ENCODE assay signal across 8 cellular contexts in the genomic region with DNA sequence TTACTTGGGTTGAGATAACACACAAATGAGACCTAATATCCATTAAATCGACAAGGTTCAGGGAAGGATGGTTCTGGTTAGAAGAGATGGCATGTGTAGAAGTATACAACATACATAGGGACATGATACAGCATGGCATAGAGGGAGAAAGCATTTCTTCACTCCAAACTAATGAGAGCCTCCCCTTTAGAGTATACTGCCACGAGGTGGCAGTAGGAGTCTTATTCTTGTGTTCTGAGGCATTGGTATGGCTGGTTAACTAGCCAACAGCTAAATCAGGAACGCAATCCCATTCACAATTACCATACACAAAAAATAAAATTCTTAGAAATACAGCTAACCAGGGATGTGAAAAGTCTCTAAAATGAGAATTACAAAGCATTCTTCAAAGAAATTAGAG. TPM values are rescaled to one million over a fixed set of nuclear protein-coding genes. Genes with fewer than 3 reads are reported as not detected.
DNase-seq lines count a peak whose midpoint lies in the region; ATAC-seq and TF ChIP-seq lines count a peak whose summit lies in the region.

No MANE protein-coding gene starts in this region.

- H2BK5ac ChIP-seq in neuronal stem cell (ENCODE audit: low read length): no peak overlapping the region

- no peak overlapping the region for H3K4me3 ChIP-seq in neuronal stem cell (ENCODE audit: low read length in 2 of 2)
- H3K4me3 ChIP-seq in aorta (ENCODE audit: low read length in 2 of 2): no peak overlapping the region

- H3K14ac ChIP-seq in neuronal stem cell (ENCODE audit: low read length): no peak overlapping the region

- no CpG with 5 or more reads among the region's 3 CpGs for WGBS in neuronal stem cell (ENCODE audit: extremely low coverage in 2 of 2, insufficient read length in 2 of 2, insufficient replicate concordance in 1 of 2), 2 donors
- WGBS in aorta, 2 donors: 7 to 14% methylated on average over 3 of the region's 3 CpGs

- DNase-seq in activated CD8-positive, alpha-beta memory T cell treated with anti-CD3 and anti-CD28 coated beads, Interleukin-2, amount 10 ng/mL, durations not matched to agents 7 days and 5 days: peak; percentile 41
- DNase-seq in activated CD8-positive, alpha-beta memory T cell treated with anti-CD3 and anti-CD28 coated beads for 24 hours: no peak
- DNase-seq in effector CD8-positive, alpha-beta T cell (lab: John Stamatoyannopoulos, UW): peak; percentile 2
- DNase-seq in neuronal stem cell (ENCODE audit: low spot score): peak; percentile 0
- DNase-seq in aorta: no peak

- H3K4ac ChIP-seq in neuronal stem cell (ENCODE audit: low read length): no peak overlapping the region

- H2BK12ac ChIP-seq in neuronal stem cell (ENCODE audit: low read length): no peak overlapping the region

- H3K4me1 Mint-ChIP-seq in activated CD8-positive, alpha-beta memory T cell treated with anti-CD3 and anti-CD28 coated beads, Interleukin-2, amount 10 ng/mL, durations not matched to agents 7 days and 5 days: no peaks in the 10 kb centered on the region

- no peak overlapping the region for H2AFZ ChIP-seq in neuronal stem cell (ENCODE audit: low read length)

- no peak overlapping the region for H4K8ac ChIP-seq in neuronal stem cell (ENCODE audit: low read depth, low read length)

- CTCF ChIA-PET in activated CD8-positive, alpha-beta memory T cell treated with anti-CD3 and anti-CD28 coated beads, Interleukin-2, amount 10 ng/mL, durations not matched to agents 7 days and 5 days (lab: Charles Lee): interaction anchor here (1.2 to 1.8 kb wide), 3 partner anchors 11 to 168 kb away, joined by 3 to 8 read pairs (median 6); no protein-coding TSS in a partner anchor

- no peak overlapping the region for H3K18ac ChIP-seq in neuronal stem cell (ENCODE audit: low read length)

- H3K36me3 Mint-ChIP-seq in activated CD8-positive, alpha-beta memory T cell treated with anti-CD3 and anti-CD28 coated beads, Interleukin-2, amount 10 ng/mL, durations not matched to agents 7 days and 5 days: no peaks in the 10 kb centered on the region

- no peaks in the 10 kb centered on the region for H3K9me3 Mint-ChIP-seq in activated CD8-positive, alpha-beta memory T cell treated with anti-CD3 and anti-CD28 coated beads, Interleukin-2, amount 10 ng/mL, durations not matched to agents 7 days and 5 days (ENCODE audit: low read depth)

- H3K23ac ChIP-seq in neuronal stem cell (ENCODE audit: low read depth, low read length, poor library complexity): no peak overlapping the region

- H3K27ac Mint-ChIP-seq in activated CD8-positive, alpha-beta memory T cell treated with anti-CD3 and anti-CD28 coated beads, Interleukin-2, amount 10 ng/mL, durations not matched to agents 7 days and 5 days: no peak overlapping the region

- ATAC-seq in activated CD8-positive, alpha-beta memory T cell treated with anti-CD3 and anti-CD28 coated beads, Interleukin-2, amount 10 ng/mL, durations not matched to agents 7 days and 5 days: no peak
- ATAC-seq in SK-N-SH treated with all-trans-retinoic acid at 6 μM for 48 hours: peak; percentile 76; the same call in 2 of the 3 replicates
- no peak for ATAC-seq in HG02763 (IDR thresholded peaks at IDR 0.05; ENCODE audit: unreplicated experiment)
- ATAC-seq in aorta (ENCODE audit: low FRiP score): no peak

- H2BK120ac ChIP-seq in neuronal stem cell (ENCODE audit: low read depth, low read length): no peak overlapping the region

- no peak overlapping the region for H3K4me2 ChIP-seq in neuronal stem cell (ENCODE audit: insufficient read depth, low read length, poor library complexity, severe bottlenecking)

- no peak overlapping the region for H2BK15ac ChIP-seq in neuronal stem cell (ENCODE audit: low read length)

- H3K27me3 Mint-ChIP-seq in activated CD8-positive, alpha-beta memory T cell treated with anti-CD3 and anti-CD28 coated beads, Interleukin-2, amount 10 ng/mL, durations not matched to agents 7 days and 5 days: peaks cover 16% of the 10 kb centered on the region

- peak; percentile 63 for TF ChIP-seq RAD21 in Ishikawa (IDR thresholded peaks at IDR 0.05; ENCODE audit: low read depth)

- H4K91ac ChIP-seq in neuronal stem cell (ENCODE audit: low read depth, low read length, poor library complexity): no peak overlapping the region

- H3K4me1 ChIP-seq in neuronal stem cell (ENCODE audit: control insufficient read depth in 2 of 2, insufficient read depth in 1 of 2, low read depth in 1 of 2, low read length in 2 of 2): no peaks in the 10 kb centered on the region
- no peaks in the 10 kb centered on the region for H3K4me1 ChIP-seq in aorta (ENCODE audit: control insufficient read depth in 1 of 2, insufficient read depth in 2 of 2, low read length in 2 of 2)

- no peaks in the 10 kb centered on the region for H3K36me3 ChIP-seq in neuronal stem cell (replicated peaks in 1 of 2; ENCODE audit: control insufficient read depth in 2 of 2, insufficient read depth in 2 of 2, low read length in 2 of 2)
- H3K36me3 ChIP-seq in aorta (ENCODE audit: control insufficient read depth in 1 of 2, insufficient read depth in 2 of 2, low read length in 1 of 2): no peaks in the 10 kb centered on the region

- no peaks in the 10 kb centered on the region for H3K9me3 ChIP-seq in neuronal stem cell (replicated peaks in 1 of 2; ENCODE audit: control insufficient read depth in 2 of 2, insufficient read depth in 1 of 2, low read depth in 1 of 2, low read length in 2 of 2)
- H3K9me3 ChIP-seq in aorta (ENCODE audit: control insufficient read depth, low read length): peaks cover 1% of the 10 kb centered on the region

- no peaks in the 10 kb centered on the region for H3K79me1 ChIP-seq in neuronal stem cell (ENCODE audit: low read depth, low read length)

- no peak for TF ChIP-seq EP300 in Ishikawa (IDR thresholded peaks at IDR 0.05; ENCODE audit: borderline replicate concordance)

- no peaks in the 10 kb centered on the region for H3K27me3 ChIP-seq in neuronal stem cell (ENCODE audit: control insufficient read depth in 3 of 3, insufficient read depth in 3 of 3, low read depth in 1 of 3, low read length in 3 of 3)
- H3K27me3 ChIP-seq in aorta (ENCODE audit: control insufficient read depth in 1 of 2, insufficient read depth in 2 of 2, low read length in 1 of 2): no peaks in the 10 kb centered on the region

- no peak overlapping the region for H3K4me3 Mint-ChIP-seq in activated CD8-positive, alpha-beta memory T cell treated with anti-CD3 and anti-CD28 coated beads, Interleukin-2, amount 10 ng/mL, durations not matched to agents 7 days and 5 days

- no peak overlapping the region for H2AK5ac ChIP-seq in neuronal stem cell (ENCODE audit: low read depth, low read length)

- no peak overlapping the region for H3K9ac ChIP-seq in neuronal stem cell (ENCODE audit: low read depth, low read length, poor library complexity)

- no peak overlapping the region for H3K27ac ChIP-seq in neuronal stem cell (replicated peaks; ENCODE audit: low read length)
- no peak overlapping the region for H3K27ac ChIP-seq in aorta (ENCODE audit: low read depth in 1 of 2, low read length in 2 of 2)

- intact Hi-C loops in aorta (cut with DNase I): loop anchor here in 1 of 2 donors (5.0 kb wide), 1 partner anchor 166 kb away; no protein-coding TSS in a partner anchor

TF ChIP-seq in Ishikawa, 13 proteins besides CTCF, POLR2A, EP300 and RAD21 (continues in another document):
- no peak for TF ChIP-seq EGR1 (IDR thresholded peaks at IDR 0.05)
- no peak for TF ChIP-seq FOXM1 (IDR thresholded peaks at IDR 0.05; ENCODE audit: borderline replicate concordance, low read depth)
- TF ChIP-seq, protein P1, sequence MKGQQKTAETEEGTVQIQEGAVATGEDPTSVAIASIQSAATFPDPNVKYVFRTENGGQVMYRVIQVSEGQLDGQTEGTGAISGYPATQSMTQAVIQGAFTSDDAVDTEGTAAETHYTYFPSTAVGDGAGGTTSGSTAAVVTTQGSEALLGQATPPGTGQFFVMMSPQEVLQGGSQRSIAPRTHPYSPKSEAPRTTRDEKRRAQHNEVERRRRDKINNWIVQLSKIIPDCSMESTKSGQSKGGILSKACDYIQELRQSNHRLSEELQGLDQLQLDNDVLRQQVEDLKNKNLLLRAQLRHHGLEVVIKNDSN (IDR thresholded peaks at IDR 0.05): no peak
- TF ChIP-seq ZBTB7A (IDR thresholded peaks at IDR 0.05; ENCODE audit: low read depth): no peak

TF ChIP-seq in SK-N-SH treated with all-trans-retinoic acid at 6 μM for 48 hours, 23 proteins besides CTCF, POLR2A, EP300 and RAD21:
- TF ChIP-seq CSDC2 (CRISPR knock-in tag; IDR thresholded peaks at IDR 0.05) (no peak), RARB (CRISPR knock-in tag; IDR thresholded peaks at IDR 0.05) (no peak)
- TF ChIP-seq, protein P2, sequence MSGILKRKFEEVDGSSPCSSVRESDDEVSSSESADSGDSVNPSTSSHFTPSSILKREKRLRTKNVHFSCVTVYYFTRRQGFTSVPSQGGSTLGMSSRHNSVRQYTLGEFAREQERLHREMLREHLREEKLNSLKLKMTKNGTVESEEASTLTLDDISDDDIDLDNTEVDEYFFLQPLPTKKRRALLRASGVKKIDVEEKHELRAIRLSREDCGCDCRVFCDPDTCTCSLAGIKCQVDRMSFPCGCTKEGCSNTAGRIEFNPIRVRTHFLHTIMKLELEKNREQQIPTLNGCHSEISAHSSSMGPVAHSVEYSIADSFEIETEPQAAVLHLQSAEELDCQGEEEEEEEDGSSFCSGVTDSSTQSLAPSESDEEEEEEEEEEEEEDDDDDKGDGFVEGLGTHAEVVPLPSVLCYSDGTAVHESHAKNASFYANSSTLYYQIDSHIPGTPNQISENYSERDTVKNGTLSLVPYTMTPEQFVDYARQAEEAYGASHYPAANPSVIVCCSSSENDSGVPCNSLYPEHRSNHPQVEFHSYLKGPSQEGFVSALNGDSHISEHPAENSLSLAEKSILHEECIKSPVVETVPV (CRISPR knock-in tag; IDR thresholded peaks at IDR 0.05): no peak
TF ChIP-seq in SK-N-SH treated with all-trans-retinoic acid at 6 μM for 48 hours: peak in this region for 0.

RNA-seq across cellular contexts. Expression of a gene that starts 29.1 kb away (rescaled TPM):
- 1 to 10 TPM; 3.2 to 3.6 TPM for total RNA-seq in activated CD8-positive, alpha-beta memory T cell treated with anti-CD3 and anti-CD28 coated beads, Interleukin-2, amount 10 ng/mL, durations not matched to agents 7 days and 5 days
- 63.3 TPM for polyA plus RNA-seq in neuronal stem cell (2013, experiment 1 of 2)
- polyA plus RNA-seq in neuronal stem cell (2013, experiment 2 of 2): 61.0 TPM
- 10 to 100 TPM; 13.5 to 21.2 TPM for total RNA-seq in aorta
- 10 to 100 TPM in 1 of 2 donors, 1 to 10 TPM in 1; 1.3 to 35.4 TPM for polyA plus RNA-seq in aorta

Comparison
In these comparisons a context has a peak if more than half of its experiments do, and no peak if none do; other contexts are left out.
1. DNase-seq: peak in activated CD8-positive, alpha-beta memory T cell treated with anti-CD3 and anti-CD28 coated beads, Interleukin-2, amount 10 ng/mL, durations not matched to agents 7 days and 5 days (single experiment), effector CD8-positive, alpha-beta T cell (single experiment) and neuronal stem cell (single experiment); none in activated CD8-positive, alpha-beta memory T cell treated with anti-CD3 and anti-CD28 coated beads for 24 hours (single experiment) and aorta (0 of 2).